ENCODE assay signal across 8 cellular contexts in genomic region chr6:73798592-73798991, GRCh38.
DNase-seq lines count a peak whose midpoint lies in the region; ATAC-seq and TF ChIP-seq lines count a peak whose summit lies in the region.

No MANE protein-coding gene starts in this region.

- H3K27me3 ChIP-seq in AG04450 (ENCODE audit: control insufficient read depth, insufficient read depth, low read length): no peaks in the 10 kb centered on the region

- peaks cover 2% of the 10 kb centered on the region for H3K36me3 Mint-ChIP-seq in T-helper 17 cell (ENCODE audit: low read depth)

- H3K9me3 ChIP-seq in AG04450 (ENCODE audit: control insufficient read depth, insufficient read depth, low read length): no peaks in the 10 kb centered on the region
- no peaks in the 10 kb centered on the region for H3K9me3 ChIP-seq in T-helper 17 cell (ENCODE audit: control insufficient read depth, low read length, poor library complexity, severe bottlenecking)

- DNase-seq in AG04450 (ENCODE audit: low read depth, low spot score): peak; percentile 93
- DNase-seq in T1000 (lab: John Stamatoyannopoulos, UW): peak; percentile 41
- DNase-seq in hepatic stellate cell (ENCODE audit: low spot score): peak; percentile 60
- no peak for DNase-seq in DMS79 (lab: John Stamatoyannopoulos, UW)
- DNase-seq in GM19240 (ENCODE audit: insufficient read length, low spot score): no peak
- DNase-seq in T-helper 17 cell: no peak

- no peak overlapping the region for H3K4me3 Mint-ChIP-seq in T-helper 17 cell

- no peak overlapping the region for H3K4me3 ChIP-seq in AG04450 (ENCODE audit: low read depth, low read length)

- ATAC-seq in GM18907 (IDR thresholded peaks at IDR 0.05; ENCODE audit: unreplicated experiment) (peak; percentile 89), HG03060 (IDR thresholded peaks at IDR 0.05; ENCODE audit: low read depth, unreplicated experiment) (peak; percentile 80), T-helper 17 cell (no peak)

- H3K27me3 Mint-ChIP-seq in T-helper 17 cell: peaks cover 4% of the 10 kb centered on the region

- CTCF ChIA-PET in AG04450 (lab: Charles Lee): interaction anchor here (0.6 to 1.4 kb wide), 3 partner anchors 59 to 275 kb away, joined by 3 read pairs; no protein-coding TSS in a partner anchor

- TF ChIP-seq CTCF in AG04450 (IDR thresholded peaks at IDR 0.05; ENCODE audit: low read depth, low read length): peak; percentile 78

- no peak overlapping the region for H3K27ac Mint-ChIP-seq in T-helper 17 cell

- no peaks in the 10 kb centered on the region for H3K4me1 Mint-ChIP-seq in T-helper 17 cell

- POLR2A ChIA-PET in AG04450 (lab: Yijun Ruan, JAX): no interaction called here

- H3K27ac ChIP-seq in AG04450 (ENCODE audit: low read depth, low read length): peak overlapping the region; percentile 85

Comparison
In these comparisons a context has a peak if more than half of its experiments do, and no peak if none do; other contexts are left out.
1. DNase-seq: peak in AG04450 (single experiment), T1000 (single experiment) and hepatic stellate cell (single experiment); none in DMS79 (single experiment), GM19240 (single experiment) and T-helper 17 cell (0 of 3).